22 cellular contexts compared by ENCODE assay signal in genomic region chr1:178953538-178954207, GRCh38.
DNase-seq lines count a peak whose midpoint lies in the region; ATAC-seq and TF ChIP-seq lines count a peak whose summit lies in the region.
"Had no signal": no experiment of that assay in that cellular context is flagged by ENCODE, and none has a peak within 500 bp of the region (broad histone marks: within the 10 kb centered on the region; RNA-seq: fewer than 3 reads in every experiment).

No MANE protein-coding gene starts in this region.

- H3K27ac ChIP-seq in neuronal stem cell (replicated peaks; ENCODE audit: low read length) (no peak overlapping the region), vagina (peak overlapping the region; percentile 44)

- no peaks in the 10 kb centered on the region for H3K4me1 ChIP-seq in neuronal stem cell (ENCODE audit: control insufficient read depth in 2 of 2, insufficient read depth in 1 of 2, low read depth in 1 of 2, low read length in 2 of 2)
- H3K4me1 ChIP-seq in vagina, result peaks cover 21% of the 10 kb centered on the region
- H3K4me1 ChIP-seq: Caco-2 had no signal

- no peak overlapping the region for H2BK15ac ChIP-seq in neuronal stem cell (ENCODE audit: low read length)

- ATAC-seq in Right ventricle myocardium superior (ENCODE audit: poor library complexity) (peak; percentile 75), GM18519 (IDR thresholded peaks at IDR 0.05; ENCODE audit: low FRiP score, unreplicated experiment) (no peak)
- ATAC-seq: naive thymus-derived CD8-positive, alpha-beta T cell had no signal

- H3K27ac Mint-ChIP-seq in activated naive CD8-positive, alpha-beta T cell treated with anti-CD3 and anti-CD28 coated beads for 36 hours, result no peak overlapping the region
- H3K27ac Mint-ChIP-seq: activated CD4-positive, alpha-beta T cell treated with anti-CD3 and anti-CD28 coated beads, Interleukin-2, amount 10 ng/mL, durations not matched to agents 24 days and 14 days; B cell; memory B cell; naive thymus-derived CD8-positive, alpha-beta T cell had no signal

- no peak overlapping the region for H2BK120ac ChIP-seq in neuronal stem cell (ENCODE audit: low read depth, low read length)

- H3K4me2 ChIP-seq in neuronal stem cell (ENCODE audit: insufficient read depth, low read length, poor library complexity, severe bottlenecking), result no peak overlapping the region

- H3K9me3 ChIP-seq in neuronal stem cell (replicated peaks in 1 of 2; ENCODE audit: control insufficient read depth in 2 of 2, insufficient read depth in 1 of 2, low read depth in 1 of 2, low read length in 2 of 2) (no peaks in the 10 kb centered on the region), vagina (no peaks in the 10 kb centered on the region)
- H3K9me3 ChIP-seq: Caco-2, transverse colon had no signal

- no peaks in the 10 kb centered on the region for H3K79me1 ChIP-seq in neuronal stem cell (ENCODE audit: low read depth, low read length)

- H4K8ac ChIP-seq in neuronal stem cell (ENCODE audit: low read depth, low read length), result no peak overlapping the region

- no peak overlapping the region for H3K18ac ChIP-seq in neuronal stem cell (ENCODE audit: low read length)

- no peak overlapping the region for H4K91ac ChIP-seq in neuronal stem cell (ENCODE audit: low read depth, low read length, poor library complexity)

- H3K9ac ChIP-seq in neuronal stem cell (ENCODE audit: low read depth, low read length, poor library complexity), result no peak overlapping the region

- no peak for TF ChIP-seq CTCF in vagina (IDR thresholded peaks at IDR 0.05)

- H2BK5ac ChIP-seq in neuronal stem cell (ENCODE audit: low read length), result no peak overlapping the region

- intact Hi-C loops in Right ventricle myocardium superior (cut with DNase I) (no loop called here), vagina (cut with DNase I) (no loop called here)

- WGBS in neuronal stem cell (ENCODE audit: extremely low coverage in 2 of 2, insufficient read length in 2 of 2, insufficient replicate concordance in 1 of 2), 2 donors, result no CpG with 5 or more reads among the region's 15 CpGs

- no peaks in the 10 kb centered on the region for H3K27me3 Mint-ChIP-seq in activated naive CD8-positive, alpha-beta T cell treated with anti-CD3 and anti-CD28 coated beads for 36 hours

- H3K27me3 ChIP-seq in neuronal stem cell (ENCODE audit: control insufficient read depth in 3 of 3, insufficient read depth in 3 of 3, low read depth in 1 of 3, low read length in 3 of 3) (peaks cover 0 to 3% (median 0%) of the 10 kb centered on the region in 3 experiments), vagina (no peaks in the 10 kb centered on the region)
- H3K27me3 ChIP-seq: transverse colon had no signal

- H3K4me3 ChIP-seq in neuronal stem cell (ENCODE audit: low read length in 2 of 2) (no peak overlapping the region), vagina (no peak overlapping the region)
- H3K4me3 ChIP-seq: transverse colon had no signal

- peak overlapping the region; percentile 22 for H2AK5ac ChIP-seq in neuronal stem cell (ENCODE audit: low read depth, low read length)

- peak; percentile 55 for DNase-seq in NCI-H2171 treated with DMSO at 0.1 percent for 48 hours (lab: John Stamatoyannopoulos, UW)
- DNase-seq in NCI-H2171 (lab: John Stamatoyannopoulos, UW), result no peak
- no peak for DNase-seq in Right ventricle myocardium superior
- DNase-seq in neuronal stem cell (ENCODE audit: low spot score), result no peak
- DNase-seq in vagina (ENCODE audit: extremely low spot score in 2 of 2), result no peak
- no peak for DNase-seq in AG20443 (ENCODE audit: low spot score)
- no peak for DNase-seq in activated naive CD8-positive, alpha-beta T cell treated with anti-CD3 and anti-CD28 coated beads for 36 hours
- DNase-seq: 8988T; activated CD4-positive, alpha-beta T cell treated with anti-CD3 and anti-CD28 coated beads, Interleukin-2, amount 10 ng/mL, durations not matched to agents 24 days and 14 days; activated naive CD4-positive, alpha-beta T cell treated with Interleukin-2 at 50 U/mL for 16 hours; Caco-2; kidney glomerular epithelial cell; naive thymus-derived CD8-positive, alpha-beta T cell; NCI-H1092 treated with DMSO at 0.1 percent for 48 hours; NCI-H2081; NCI-H510A treated with DMSO at 0.1 percent for 48 hours; stimulated activated CD4-positive, alpha-beta T cell treated with anti-CD3 and anti-CD28 coated beads, Interleukin-12 subunit alpha, Interleukin-12 subunit beta, amount 100 ng/mL, for 4 hours; stimulated activated CD8-positive, alpha-beta memory T cell treated with anti-CD3 and anti-CD28 coated beads, Interleukin-4, amount 100 ng/mL, for 48 hours; transverse colon had no signal

- no peak overlapping the region for H2BK12ac ChIP-seq in neuronal stem cell (ENCODE audit: low read length)

- H3K4ac ChIP-seq in neuronal stem cell (ENCODE audit: low read length), result no peak overlapping the region

- H3K36me3 Mint-ChIP-seq in activated naive CD8-positive, alpha-beta T cell treated with anti-CD3 and anti-CD28 coated beads for 36 hours, result no peaks in the 10 kb centered on the region
- H3K36me3 Mint-ChIP-seq: memory B cell; naive thymus-derived CD8-positive, alpha-beta T cell had no signal

- no peak overlapping the region for H2AFZ ChIP-seq in neuronal stem cell (ENCODE audit: low read length)

- H3K36me3 ChIP-seq in neuronal stem cell (replicated peaks in 1 of 2; ENCODE audit: control insufficient read depth in 2 of 2, insufficient read depth in 2 of 2, low read length in 2 of 2), result no peaks in the 10 kb centered on the region
- no peaks in the 10 kb centered on the region for H3K36me3 ChIP-seq in vagina
- H3K36me3 ChIP-seq: transverse colon had no signal

- H3K14ac ChIP-seq in neuronal stem cell (ENCODE audit: low read length), result no peak overlapping the region

- H3K9me3 Mint-ChIP-seq in activated naive CD8-positive, alpha-beta T cell treated with anti-CD3 and anti-CD28 coated beads for 36 hours, result no peaks in the 10 kb centered on the region
- H3K9me3 Mint-ChIP-seq: activated CD4-positive, alpha-beta T cell treated with anti-CD3 and anti-CD28 coated beads, Interleukin-2, amount 10 ng/mL, durations not matched to agents 24 days and 14 days; memory B cell; naive thymus-derived CD8-positive, alpha-beta T cell had no signal

- H3K23ac ChIP-seq in neuronal stem cell (ENCODE audit: low read depth, low read length, poor library complexity), result no peak overlapping the region

- TF ChIP-seq POLR2A in vagina (IDR thresholded peaks at IDR 0.05), result no peak

- H3K4me1 Mint-ChIP-seq in activated naive CD8-positive, alpha-beta T cell treated with anti-CD3 and anti-CD28 coated beads for 36 hours, result no peaks in the 10 kb centered on the region
- H3K4me1 Mint-ChIP-seq: activated CD4-positive, alpha-beta T cell treated with anti-CD3 and anti-CD28 coated beads, Interleukin-2, amount 10 ng/mL, durations not matched to agents 24 days and 14 days; B cell; memory B cell had no signal

- no peak overlapping the region for H3K4me3 Mint-ChIP-seq in activated naive CD8-positive, alpha-beta T cell treated with anti-CD3 and anti-CD28 coated beads for 36 hours
- H3K4me3 Mint-ChIP-seq: activated CD4-positive, alpha-beta T cell treated with anti-CD3 and anti-CD28 coated beads, Interleukin-2, amount 10 ng/mL, durations not matched to agents 24 days and 14 days; B cell; memory B cell; naive thymus-derived CD8-positive, alpha-beta T cell had no signal
